21 cellular contexts compared by ENCODE assay signal in genomic region chr3:42153039-42153438, GRCh38.
DNase-seq lines count a peak whose midpoint lies in the region; ATAC-seq and TF ChIP-seq lines count a peak whose summit lies in the region.
"Had no signal": no experiment of that assay in that cellular context is flagged by ENCODE, and none has a peak within 500 bp of the region (broad histone marks: within the 10 kb centered on the region; RNA-seq: fewer than 3 reads in every experiment).

No MANE protein-coding gene starts in this region.

- H3K4me3 Mint-ChIP-seq in T-helper 17 cell (no peak overlapping the region), mesothelial cell of epicardium (no peak overlapping the region)
- H3K4me3 Mint-ChIP-seq: CD4-positive, alpha-beta T cell had no signal

- H3K9me3 ChIP-seq in T-helper 17 cell (ENCODE audit: control insufficient read depth, low read length, poor library complexity, severe bottlenecking), result no peaks in the 10 kb centered on the region
- no peaks in the 10 kb centered on the region for H3K9me3 ChIP-seq in skeletal muscle tissue (ENCODE audit: control insufficient read depth in 3 of 3, low read length in 3 of 3)
- H3K9me3 ChIP-seq: BLaER1, SJSA1 had no signal

- H3K27ac Mint-ChIP-seq in T-helper 17 cell (peak overlapping the region; percentile 14), mesothelial cell of epicardium (peak overlapping the region; percentile 39)
- H3K27ac Mint-ChIP-seq: CD4-positive, alpha-beta T cell had no signal

- no peak for TF ChIP-seq CTCF in mesothelial cell of epicardium (IDR thresholded peaks at IDR 0.05; ENCODE audit: unreplicated experiment)

- no peak for DNase-seq in T-helper 17 cell
- no peak for DNase-seq in Right ventricle myocardium superior
- DNase-seq in mesothelial cell of epicardium (ENCODE audit: low spot score in 2 of 2, unreplicated experiment in 2 of 2), result no peak
- no peak for DNase-seq in SKM-1 treated with dmso at 0.1 percent for 144 hours (lab: John Stamatoyannopoulos, UW; ENCODE audit: unreplicated experiment)
- DNase-seq in SHP77 (lab: John Stamatoyannopoulos, UW), result no peak
- DNase-seq: CD4-positive, alpha-beta T cell; DMS153; GM23248; HCEC 1CT; KBM-7; NCI-H1092; NCI-H1436; NCI-H187 treated with DMSO at 0.1 percent for 48 hours; NCI-H2107 had no signal

- H3K9ac ChIP-seq in skeletal muscle tissue (ENCODE audit: low read depth in 1 of 3, low read length in 3 of 3), result peak overlapping the region in 1 of 3 donors; percentile 1
- H3K9ac ChIP-seq: BLaER1, GM23248 had no signal

- no peaks in the 10 kb centered on the region for H3K27me3 ChIP-seq in skeletal muscle tissue (ENCODE audit: control insufficient read depth in 3 of 3, insufficient read depth in 3 of 3, low read length in 3 of 3)
- H3K27me3 ChIP-seq: BLaER1, SJSA1 had no signal

- no peaks in the 10 kb centered on the region for H3K9me3 Mint-ChIP-seq in mesothelial cell of epicardium
- H3K9me3 Mint-ChIP-seq: CD4-positive, alpha-beta T cell had no signal

- H3K4me1 Mint-ChIP-seq in T-helper 17 cell, result peaks cover 32% of the 10 kb centered on the region
- peaks cover 28% of the 10 kb centered on the region for H3K4me1 Mint-ChIP-seq in mesothelial cell of epicardium

- H3K4me1 ChIP-seq in skeletal muscle tissue (ENCODE audit: control insufficient read depth in 3 of 3, insufficient read depth in 3 of 3, low read length in 3 of 3), result peaks cover 33 to 42% (median 39%) of the 10 kb centered on the region in 3 donors
- H3K4me1 ChIP-seq: SJSA1 had no signal

- intact Hi-C loops in Right ventricle myocardium superior (cut with DNase I), result no loop called here

- ATAC-seq in T-helper 17 cell (no peak), Right ventricle myocardium superior (ENCODE audit: poor library complexity) (peak; percentile 25), GM19452 (IDR thresholded peaks at IDR 0.05; ENCODE audit: unreplicated experiment) (no peak), esophagus mucosa (no peak)
- ATAC-seq: Panc1 had no signal

- H3K36me3 ChIP-seq in skeletal muscle tissue (ENCODE audit: control insufficient read depth in 3 of 3, insufficient read depth in 3 of 3, low read length in 3 of 3), result no peaks in the 10 kb centered on the region
- H3K36me3 ChIP-seq: SJSA1 had no signal

- H3K27ac ChIP-seq in skeletal muscle tissue (ENCODE audit: low read depth, low read length), result peak overlapping the region; percentile 45
- H3K27ac ChIP-seq: BLaER1, GM23248, HL-60, SJSA1 had no signal

- no peak overlapping the region for H3K4me3 ChIP-seq in skeletal muscle tissue (ENCODE audit: low read length in 3 of 3)
- H3K4me3 ChIP-seq: BLaER1, GM23248, SJSA1 had no signal

- H3K27me3 Mint-ChIP-seq in T-helper 17 cell, result no peaks in the 10 kb centered on the region
- no peaks in the 10 kb centered on the region for H3K27me3 Mint-ChIP-seq in mesothelial cell of epicardium (ENCODE audit: low read depth)
- H3K27me3 Mint-ChIP-seq: CD4-positive, alpha-beta T cell had no signal

- peaks cover 5% of the 10 kb centered on the region for H3K36me3 Mint-ChIP-seq in T-helper 17 cell (ENCODE audit: low read depth)
- H3K36me3 Mint-ChIP-seq in mesothelial cell of epicardium, result no peaks in the 10 kb centered on the region
